Comparison of ENCODE assay signal across 8 cellular contexts in genomic region chr1:228150458-228151169, GRCh38. TPM values are rescaled to one million over a fixed set of nuclear protein-coding genes. Genes with fewer than 3 reads are reported as not detected.
A peak's percentile ranks its signal among the peaks of the same experiment; 100 is the strongest.
DNase-seq lines count a peak whose midpoint lies in the region; ATAC-seq and TF ChIP-seq lines count a peak whose summit lies in the region.

No MANE protein-coding gene starts in this region.

- ATAC-seq in WTC11 (no peak), heart right ventricle (peak; percentile 60 to 71 (median 64)), GM21423 (IDR thresholded peaks at IDR 0.05; ENCODE audit: unreplicated experiment) (no peak)

- TF ChIP-seq CTCF in WTC11 (IDR thresholded peaks at IDR 0.05), result no peak
- TF ChIP-seq CTCF in heart right ventricle (IDR thresholded peaks at IDR 0.05), result no peak
- TF ChIP-seq CTCF in GM10248 (IDR thresholded peaks at IDR 0.05; ENCODE audit: control extremely low read depth, extremely low read depth, low read depth, missing control alignments), result no peak

- no peak overlapping the region for H3K9ac ChIP-seq in Karpas-422 (ENCODE audit: low read length)

- H3K27me3 Mint-ChIP-seq in WTC11 (ENCODE audit: low read depth), result no peaks in the 10 kb centered on the region

- H3K79me2 ChIP-seq in Karpas-422 (ENCODE audit: low read length), result peaks cover 5% of the 10 kb centered on the region; the same call in 1 of the 2 replicates

- H2AFZ ChIP-seq in Karpas-422 (ENCODE audit: low read length), result no peak overlapping the region

- intact Hi-C loops in heart right ventricle (cut with DNase I) (no loop called here), posterior vena cava (cut with DNase I) (no loop called here)

- H3K4me1 ChIP-seq in heart right ventricle (peaks cover 31 to 65% (median 44%) of the 10 kb centered on the region in 9 donors), Karpas-422 (ENCODE audit: low read length) (no peaks in the 10 kb centered on the region)

- H3K9me3 ChIP-seq in heart right ventricle (no peaks in the 10 kb centered on the region), Karpas-422 (ENCODE audit: low read length) (no peaks in the 10 kb centered on the region)

- 0 out of 2 replicates have a peak, but pooled peaks cover 2% of the 10 kb centered on the region for H3K4me1 Mint-ChIP-seq in WTC11

- POLR2A ChIA-PET in WTC11 (lab: Charles Lee), result no interaction called here
- POLR2A ChIA-PET in GM10248 (lab: Yijun Ruan, JAX), result no interaction called here

- no peaks in the 10 kb centered on the region for H3K27me3 ChIP-seq in heart right ventricle
- no peaks in the 10 kb centered on the region for H3K27me3 ChIP-seq in Karpas-422 (ENCODE audit: low read length)

- H3K9me2 ChIP-seq in Karpas-422 (replicated peaks; ENCODE audit: insufficient read depth, low read length), result no peaks in the 10 kb centered on the region

- H3K36me3 ChIP-seq in heart right ventricle, result peaks cover 0 to 45% (median 5%) of the 10 kb centered on the region in 9 donors
- no peaks in the 10 kb centered on the region for H3K36me3 ChIP-seq in Karpas-422 (ENCODE audit: insufficient read depth, low read length)

- WGBS in heart right ventricle, 2 donors, result 12 to 18% methylated on average over 17 of the region's 17 CpGs

- DNase-seq in D341Med (ENCODE audit: low spot score) (peak; percentile 48), WTC11 (ENCODE audit: low spot score) (peak; percentile 9), heart right ventricle (peak; percentile 64 to 70), posterior vena cava (ENCODE audit: low spot score) (peak; percentile 90), Karpas-422 (no peak), GM10248 (ENCODE audit: extremely low spot score) (no peak), NCI-H1092 treated with DMSO at 0.1 percent for 48 hours (lab: John Stamatoyannopoulos, UW) (no peak)

- no peaks in the 10 kb centered on the region for H3K36me3 Mint-ChIP-seq in WTC11

- no peaks in the 10 kb centered on the region for H4K20me1 ChIP-seq in Karpas-422 (ENCODE audit: insufficient read depth, low read depth, low read length)

- H3K4me3 Mint-ChIP-seq in WTC11, result no peak overlapping the region

- no peaks in the 10 kb centered on the region for H3K9me3 Mint-ChIP-seq in WTC11

- peak overlapping the region; percentile 67 to 91 (median 85) for H3K27ac ChIP-seq in heart right ventricle
- no peak overlapping the region for H3K27ac ChIP-seq in Karpas-422 (ENCODE audit: low read length)

- no peak overlapping the region for H3K4me2 ChIP-seq in Karpas-422 (ENCODE audit: low read depth, low read length, poor library complexity, severe bottlenecking)

- H3K27ac Mint-ChIP-seq in WTC11, result no peak overlapping the region

- peak overlapping the region in 8 of 10 donors; percentile 21 to 49 (median 44) for H3K4me3 ChIP-seq in heart right ventricle
- no peak overlapping the region for H3K4me3 ChIP-seq in Karpas-422 (ENCODE audit: low read length)

- CTCF ChIA-PET in WTC11 (lab: Charles Lee) (interaction anchor here (1.2 kb wide), 1 partner anchor 10 kb away, joined by 3 read pairs; the partner anchor contains the start of gene GUK1), GM10248 (lab: Yijun Ruan, JAX) (interaction anchor here (0.9 to 2.1 kb wide), 6 partner anchors 8 to 16 kb away, joined by 3 to 7 read pairs (median 6); partner anchors contain the start of genes GUK1 and IBA57)

TF ChIP-seq in WTC11, 78 proteins besides CTCF, POLR2A, EP300 and RAD21 (continues in another document):
- TF ChIP-seq NR3C1 (CRISPR knock-in tag; conservative IDR thresholded peaks at IDR 0.05; ENCODE audit: low read depth) (no peak), SOX15 (CRISPR knock-in tag; IDR thresholded peaks at IDR 0.05) (no peak), SMAD4 (CRISPR knock-in tag; IDR thresholded peaks at IDR 0.05) (no peak), NFE2L1 (CRISPR knock-in tag; IDR thresholded peaks at IDR 0.05) (no peak), ZNF232 (CRISPR knock-in tag; IDR thresholded peaks at IDR 0.05) (no peak), ZNF263 (CRISPR knock-in tag; IDR thresholded peaks at IDR 0.05; ENCODE audit: low read depth) (no peak), ZSCAN18 (CRISPR knock-in tag; IDR thresholded peaks at IDR 0.05) (no peak), MYBL2 (CRISPR knock-in tag; IDR thresholded peaks at IDR 0.05) (no peak), ZNF219 (CRISPR knock-in tag; IDR thresholded peaks at IDR 0.05; ENCODE audit: borderline replicate concordance) (no peak), GABPB1 (CRISPR knock-in tag; IDR thresholded peaks at IDR 0.05) (no peak), STAT6 (CRISPR knock-in tag; conservative IDR thresholded peaks at IDR 0.05; ENCODE audit: low read depth) (no peak), JUN (CRISPR knock-in tag; IDR thresholded peaks at IDR 0.05) (no peak)

RNA-seq across cellular contexts. Expression of gene GJC2, which starts 0.9 kb away (rescaled TPM):
- total RNA-seq in WTC11 (2021), result 0.72 to 1.2 TPM (median 0.87 TPM) in 3 replicates
- 1 to 10 TPM in 7 of 10 donors, under 1 TPM in 3; 0.61 to 1.5 (median 1.2) TPM for total RNA-seq in heart right ventricle
- 1 to 10 TPM; 1.0 to 1.4 TPM for polyA plus RNA-seq in heart right ventricle
- 1 to 10 TPM; 6.9 to 8.2 TPM for total RNA-seq in posterior vena cava
- 0.69 TPM in 1 of 2 replicates, not detected in the other for total RNA-seq in Karpas-422 (2014; rRNA removed; shearing (Covaris generic); ENCODE audit: low replicate concordance)

RNA-seq across cellular contexts. Expression of gene GUK1, which starts 10.5 kb away (rescaled TPM):
- total RNA-seq in WTC11 (2021), result 110 to 112 TPM (median 111 TPM) in 3 replicates
- total RNA-seq in heart right ventricle, result 100 to 1,000 TPM; 121 to 207 (median 159) TPM
- polyA plus RNA-seq in heart right ventricle, result 100 to 1,000 TPM; 275 to 474 TPM
- total RNA-seq in posterior vena cava, result 100 to 1,000 TPM; 220 to 234 TPM
- 74.4 and 203 TPM in 2 replicates for total RNA-seq in Karpas-422 (2014; rRNA removed; shearing (Covaris generic); ENCODE audit: low replicate concordance)

RNA-seq across cellular contexts. Expression of gene IBA57, which starts 15.0 kb away (rescaled TPM):
- 11.4 to 12.5 TPM (median 12.1 TPM) in 3 replicates for total RNA-seq in WTC11 (2021)
- 10 to 100 TPM in 9 of 10 donors, 1 to 10 TPM in 1; 9.3 to 20.3 (median 17.2) TPM for total RNA-seq in heart right ventricle
- polyA plus RNA-seq in heart right ventricle, result 1 to 10 TPM; 2.8 to 6.7 TPM
- total RNA-seq in posterior vena cava, result 1 to 10 TPM; 7.4 to 7.8 TPM
- total RNA-seq in Karpas-422 (2014; rRNA removed; shearing (Covaris generic); ENCODE audit: low replicate concordance), result 3.2 and 3.6 TPM in 2 replicates

RNA-seq across cellular contexts. Expression of gene MRPL55, which starts 41.5 kb away (rescaled TPM):
- total RNA-seq in WTC11 (2021) (65.8 to 70.5 TPM (median 66.9 TPM) in 3 replicates), heart right ventricle (10 to 100 TPM; 38.0 to 65.2 (median 46.3) TPM), posterior vena cava (10 to 100 TPM; 30.0 to 30.9 TPM)
- 100 to 1,000 TPM; 113 to 174 TPM for polyA plus RNA-seq in heart right ventricle
- 76.6 and 79.2 TPM in 2 replicates for total RNA-seq in Karpas-422 (2014; rRNA removed; shearing (Covaris generic); ENCODE audit: low replicate concordance)

RNA-seq across cellular contexts. Expression of gene C1orf35, which starts 47.5 kb away (rescaled TPM):
- total RNA-seq in WTC11 (2021) (30.0 to 33.8 TPM (median 30.7 TPM) in 3 replicates), heart right ventricle (10 to 100 TPM in 1 of 10 donors, 1 to 10 TPM in 9; 5.6 to 10.6 (median 6.3) TPM), posterior vena cava (1 to 10 TPM; 7.8 to 8.0 TPM)
- polyA plus RNA-seq in heart right ventricle, result 10 to 100 TPM; 11.3 to 15.7 TPM
- total RNA-seq in Karpas-422 (2014; rRNA removed; shearing (Covaris generic); ENCODE audit: low replicate concordance), result 10.4 and 24.7 TPM in 2 replicates

Comparison
In these comparisons a context has a peak if more than half of its experiments do, and no peak if none do; other contexts are left out.
1. DNase-seq: peak in D341Med (single experiment), WTC11 (single experiment), heart right ventricle (2 of 2) and posterior vena cava (single experiment); none in Karpas-422 (single experiment), GM10248 (single experiment) and NCI-H1092 treated with DMSO at 0.1 percent for 48 hours (single experiment).
2. ATAC-seq: peak in heart right ventricle (8 of 8); none in WTC11 (single experiment) and GM21423 (single experiment).